In the genomic region with DNA sequence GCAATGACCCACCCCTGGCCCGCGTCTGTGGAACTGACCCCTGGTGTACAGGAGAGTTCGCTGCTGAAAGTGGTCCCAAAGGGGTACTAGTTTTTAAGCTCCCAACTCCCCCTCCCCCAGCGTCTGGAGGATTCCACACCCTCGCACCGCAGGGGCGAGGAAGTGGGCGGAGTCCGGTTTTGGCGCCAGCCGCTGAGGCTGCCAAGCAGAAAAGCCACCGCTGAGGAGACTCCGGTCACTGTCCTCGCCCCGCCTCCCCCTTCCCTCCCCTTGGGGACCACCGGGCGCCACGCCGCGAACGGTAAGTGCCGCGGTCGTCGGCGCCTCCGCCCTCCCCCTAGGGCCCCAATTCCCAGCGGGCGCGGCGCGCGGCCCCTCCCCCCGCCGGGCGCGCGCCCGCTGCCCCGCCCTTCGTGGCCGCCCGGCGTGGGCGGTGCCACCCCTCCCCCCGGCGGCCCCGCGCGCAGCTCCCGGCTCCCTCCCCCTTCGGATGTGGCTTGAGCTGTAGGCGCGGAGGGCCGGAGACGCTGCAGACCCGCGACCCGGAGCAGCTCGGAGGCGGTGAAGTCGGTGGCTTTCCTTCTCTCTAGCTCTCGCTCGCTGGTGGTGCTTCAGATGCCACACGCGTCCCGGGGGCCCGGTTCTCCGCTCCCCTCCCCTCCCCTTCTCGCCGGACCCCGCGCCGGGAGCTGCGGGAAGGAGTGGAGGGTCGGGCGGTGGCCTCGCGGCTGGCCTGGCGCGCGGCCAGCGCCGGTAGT, we compare ENCODE assay signal across 8 cellular contexts. TPM values are rescaled to one million over a fixed set of nuclear protein-coding genes. Genes with fewer than 3 reads are reported as not detected.
DNase-seq lines count a peak whose midpoint lies in the region; ATAC-seq and TF ChIP-seq lines count a peak whose summit lies in the region.

TSS of gene CBX3 (plus strand) at position 485 of the 758 bp plus-strand sequence. CDS start 1,254 bp downstream, outside the sequence.

- H3K9me3 ChIP-seq in adipocyte (ENCODE audit: control insufficient read depth, low read length) (no peaks in the 10 kb centered on the region), heart left ventricle (no peaks in the 10 kb centered on the region)

- H3K9ac ChIP-seq in adipocyte (ENCODE audit: low read length): peak within 1 kb of the TSS; percentile 100

- ATAC-seq in HG02798 (IDR thresholded peaks at IDR 0.05; ENCODE audit: poor library complexity, unreplicated experiment) (peak; percentile 56), T-cell (replicated peaks in 1 of 4) (peak; percentile 55 to 61 (median 59)), heart left ventricle (peak; percentile 65 to 80 (median 74))

- peak within 1 kb of the TSS; percentile 96 to 100 (median 99) for H3K27ac ChIP-seq in heart left ventricle

- intact Hi-C loops in heart left ventricle (cut with DNase I): loop anchor here in 6 of 10 donors (2.0 to 10.0 kb wide), 6 partner anchors 109 to 1077 kb away; partner anchors contain the start of gene CYCS (in 1 of the 6)
- intact Hi-C loops in posterior cingulate gyrus (cut with DNase I): loop anchor here (2.0 to 10.0 kb wide), 4 partner anchors 89 to 463 kb away; partner anchors contain the start of gene SNX10

- WGBS in heart left ventricle, 4 donors: 0 to 3% (median 1%) methylated on average over 31 to 84 of the region's 84 CpGs

- in situ Hi-C loops in GM13977 (cut with MboI; ENCODE audit: low pct_unique_long_range_greater_than_20kb, low sequenced_read_pairs, unreplicated experiment): no loop called here

- H3K4me1 ChIP-seq in adipocyte (ENCODE audit: control insufficient read depth, insufficient read depth, low read length) (peaks cover 40% of the 10 kb centered on the region), heart left ventricle (peaks cover 7 to 53% (median 39%) of the 10 kb centered on the region in 12 donors)

- peak within 1 kb of the TSS; percentile 96 to 100 (median 100) for H3K4me3 Mint-ChIP-seq in T-cell
- peak within 1 kb of the TSS; percentile 97 for H3K4me3 Mint-ChIP-seq in type B pancreatic cell

- peak in 1 of 2 donors; percentile 48 for TF ChIP-seq POLR2A in heart left ventricle (IDR thresholded peaks at IDR 0.05)

- H3K4me1 Mint-ChIP-seq in T-cell (peaks cover 50 to 74% (median 50%) of the 10 kb centered on the region in 3 donors), type B pancreatic cell (ENCODE audit: unreplicated experiment) (peaks cover 30% of the 10 kb centered on the region)

- H3K27me3 ChIP-seq in adipocyte (replicated peaks; ENCODE audit: control insufficient read depth, insufficient read depth, low read length) (no peaks in the 10 kb centered on the region), heart left ventricle (no peaks in the 10 kb centered on the region)

- peak within 1 kb of the TSS; percentile 99 for H3K4me3 ChIP-seq in adipocyte (ENCODE audit: low read length)
- H3K4me3 ChIP-seq in heart left ventricle: peak within 1 kb of the TSS; percentile 75 to 97 (median 88)

- TF ChIP-seq CTCF in GM13977 (IDR thresholded peaks at IDR 0.05; ENCODE audit: extremely low read depth, insufficient read depth, missing control alignments) (no peak), heart left ventricle (IDR thresholded peaks at IDR 0.05) (no peak), type B pancreatic cell (conservative IDR thresholded peaks at IDR 0.05) (no peak)

- H3K27ac Mint-ChIP-seq in T-cell (peak within 1 kb of the TSS; percentile 99 to 100), type B pancreatic cell (peak within 1 kb of the TSS; percentile 100)

- H3K27me3 Mint-ChIP-seq in T-cell (peaks cover 0 to 2% of the 10 kb centered on the region in 2 donors), type B pancreatic cell (peaks cover 7% of the 10 kb centered on the region)

- DNase-seq in GM13977 (ENCODE audit: low spot score): peak; percentile 91
- DNase-seq in NCI-H1436 (lab: John Stamatoyannopoulos, UW): peak; percentile 94
- peak in 33 of 34 experiments; percentile 67 to 91 (median 83) for DNase-seq in T-cell
- peak; percentile 89 for DNase-seq in adipocyte (ENCODE audit: low read depth)
- peak; percentile 91 to 95 (median 92) for DNase-seq in heart left ventricle
- DNase-seq in posterior cingulate gyrus: peak; percentile 70 to 97 (median 73)
- peak; percentile 92 for DNase-seq in type B pancreatic cell (ENCODE audit: extremely low spot score, unreplicated experiment)

- H3K9me3 Mint-ChIP-seq in T-cell: no peaks in the 10 kb centered on the region
- H3K9me3 Mint-ChIP-seq in type B pancreatic cell: no peaks in the 10 kb centered on the region

- H3K36me3 Mint-ChIP-seq in T-cell: peaks cover 42% of the 10 kb centered on the region
- peaks cover 58% of the 10 kb centered on the region for H3K36me3 Mint-ChIP-seq in type B pancreatic cell

- POLR2A ChIA-PET in T-cell (lab: Charles Lee): interaction anchor here (0.6 to 3.4 kb wide), 8 partner anchors 9 to 1076 kb away, joined by 3 to 19 read pairs (median 4); partner anchors contain the start of genes CYCS (in 1 of the 2) and NFE2L3 (in 1 of the 2)

- CTCF ChIA-PET in T-cell (lab: Charles Lee): interaction anchor here in 1 of 2 donors (0.6 to 2.4 kb wide), 5 partner anchors 10 to 163 kb away, joined by 3 to 7 read pairs (median 5); partner anchors contain the start of gene NFE2L3

- peaks cover 22% of the 10 kb centered on the region for H3K36me3 ChIP-seq in adipocyte (ENCODE audit: control insufficient read depth, insufficient read depth, low read length, severe bottlenecking)
- peaks cover 0 to 38% (median 25%) of the 10 kb centered on the region in 9 donors for H3K36me3 ChIP-seq in heart left ventricle

RNA-seq across cellular contexts. Expression of gene CBX3, which starts in this region (rescaled TPM):
- total RNA-seq in T-cell (100 to 1,000 TPM; 106 to 155 (median 148) TPM), heart left ventricle (10 to 100 TPM; 31.5 to 70.1 (median 59.9) TPM), type B pancreatic cell (ENCODE audit: low replicate concordance) (108 and 188 TPM in 2 replicates)
- 10 to 100 TPM; 50.4 to 66.2 TPM for polyA plus RNA-seq in heart left ventricle

Comparison
In these comparisons a context has a peak if more than half of its experiments do, and no peak if none do; other contexts are left out.
1. Peak in every context shown above with its lines: DNase-seq, ATAC-seq, H3K4me3 ChIP-seq and H3K27ac ChIP-seq.